Comparison of ENCODE assay signal across 9 cellular contexts in the genomic region with DNA sequence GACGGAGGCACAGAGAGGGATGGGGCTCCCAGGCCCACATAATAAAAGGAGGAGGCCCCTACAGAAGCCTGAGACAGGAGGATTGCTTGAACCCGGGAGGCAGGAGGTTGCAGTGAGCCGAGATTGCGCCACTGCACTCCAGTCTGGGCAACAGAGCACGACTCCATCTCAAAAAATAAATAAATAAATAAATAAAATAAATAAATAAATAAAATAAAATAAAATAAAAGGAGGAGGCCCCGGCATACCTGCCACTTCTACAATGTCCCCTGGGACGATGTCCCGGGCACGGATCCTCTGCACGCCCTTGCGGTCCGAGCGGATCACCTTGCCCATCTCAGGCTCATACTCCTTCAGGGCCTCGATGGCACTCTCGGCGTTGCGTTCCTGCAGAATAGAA. TPM values are rescaled to one million over a fixed set of nuclear protein-coding genes. Genes with fewer than 3 reads are reported as not detected.
"Had no signal": no experiment of that assay in that cellular context is flagged by ENCODE, and none has a peak within 500 bp of the region (broad histone marks: within the 10 kb centered on the region; RNA-seq: fewer than 3 reads in every experiment).

No MANE protein-coding gene starts in this region.

- FAIRE-seq: HepG2 had no signal

- H3K9ac ChIP-seq: GM23248 had no signal

- DNase-seq: GM23248, GOT3 had no signal

- H3K36me3 Mint-ChIP-seq: IgD-negative memory B cell had no signal

- H3K4me3 Mint-ChIP-seq: IgD-negative memory B cell had no signal

- H3K9me3 ChIP-seq: HAP-1 had no signal

- H3K27me3 Mint-ChIP-seq: IgD-negative memory B cell had no signal

- H3K9me3 Mint-ChIP-seq: IgD-negative memory B cell had no signal

- H3K27ac ChIP-seq: GM23248, HL-60 had no signal

- H3K4me1 ChIP-seq: HAP-1 had no signal

- H3K4me3 ChIP-seq: GM23248, HAP-1 had no signal

- ATAC-seq: HCT116, HepG2 had no signal

- H3K36me3 ChIP-seq: HAP-1 had no signal

RNA-seq across cellular contexts. Expression of gene ATP2A3, which starts 13.2 kb away (rescaled TPM):
- total RNA-seq: HepG2, HT1080 had no signal

RNA-seq across cellular contexts. Expression of gene P2RX1, which starts 34.7 kb away (rescaled TPM):
- total RNA-seq: GM23248, H4, HT1080 had no signal
- polyA plus RNA-seq: GM23248 had no signal
